In genomic region chr17:82301300-82301915, GRCh38 we compare ENCODE assay signal across 1 cellular context.
TF ChIP-seq lines count a peak whose summit lies in the region.

No MANE protein-coding gene starts in this region.

TF ChIP-seq in HEK293, 187 proteins besides CTCF, POLR2A, EP300 and RAD21 (continued from another document):
- TF ChIP-seq, protein P1, sequence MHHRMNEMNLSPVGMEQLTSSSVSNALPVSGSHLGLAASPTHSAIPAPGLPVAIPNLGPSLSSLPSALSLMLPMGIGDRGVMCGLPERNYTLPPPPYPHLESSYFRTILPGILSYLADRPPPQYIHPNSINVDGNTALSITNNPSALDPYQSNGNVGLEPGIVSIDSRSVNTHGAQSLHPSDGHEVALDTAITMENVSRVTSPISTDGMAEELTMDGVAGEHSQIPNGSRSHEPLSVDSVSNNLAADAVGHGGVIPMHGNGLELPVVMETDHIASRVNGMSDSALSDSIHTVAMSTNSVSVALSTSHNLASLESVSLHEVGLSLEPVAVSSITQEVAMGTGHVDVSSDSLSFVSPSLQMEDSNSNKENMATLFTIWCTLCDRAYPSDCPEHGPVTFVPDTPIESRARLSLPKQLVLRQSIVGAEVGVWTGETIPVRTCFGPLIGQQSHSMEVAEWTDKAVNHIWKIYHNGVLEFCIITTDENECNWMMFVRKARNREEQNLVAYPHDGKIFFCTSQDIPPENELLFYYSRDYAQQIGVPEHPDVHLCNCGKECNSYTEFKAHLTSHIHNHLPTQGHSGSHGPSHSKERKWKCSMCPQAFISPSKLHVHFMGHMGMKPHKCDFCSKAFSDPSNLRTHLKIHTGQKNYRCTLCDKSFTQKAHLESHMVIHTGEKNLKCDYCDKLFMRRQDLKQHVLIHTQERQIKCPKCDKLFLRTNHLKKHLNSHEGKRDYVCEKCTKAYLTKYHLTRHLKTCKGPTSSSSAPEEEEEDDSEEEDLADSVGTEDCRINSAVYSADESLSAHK (tag by site-specific recombination; IDR thresholded peaks at IDR 0.05) = peak; percentile 100
